In genomic region chr9:12812710-12813109, GRCh38 we compare ENCODE assay signal across 17 cellular contexts. TPM values are rescaled to one million over a fixed set of nuclear protein-coding genes. Genes with fewer than 3 reads are reported as not detected.
DNase-seq lines count a peak whose midpoint lies in the region; ATAC-seq, FAIRE-seq and TF ChIP-seq lines count a peak whose summit lies in the region.
"Had no signal": no experiment of that assay in that cellular context is flagged by ENCODE, and none has a peak within 500 bp of the region (broad histone marks: within the 10 kb centered on the region; RNA-seq: fewer than 3 reads in every experiment).

No MANE protein-coding gene starts in this region.

- no peaks in the 10 kb centered on the region for H3K9me3 ChIP-seq in SK-N-MC (ENCODE audit: low read depth, low read length)
- no peaks in the 10 kb centered on the region for H3K9me3 ChIP-seq in esophagus muscularis mucosa
- H3K9me3 ChIP-seq in osteoblast (ENCODE audit: low read depth, low read length), result no peaks in the 10 kb centered on the region
- no peaks in the 10 kb centered on the region for H3K9me3 ChIP-seq in CD8-positive, alpha-beta T cell (ENCODE audit: low read length)
- H3K9me3 ChIP-seq: neutrophil, tibial artery had no signal

- H3K36me3 ChIP-seq in SK-N-MC (ENCODE audit: insufficient read depth, low read length) (no peaks in the 10 kb centered on the region), esophagus muscularis mucosa (no peaks in the 10 kb centered on the region), osteoblast (ENCODE audit: insufficient read depth, low read length) (peaks cover 5% of the 10 kb centered on the region)
- H3K36me3 ChIP-seq in CD8-positive, alpha-beta T cell (ENCODE audit: insufficient read depth, low read length), result no peaks in the 10 kb centered on the region
- H3K36me3 ChIP-seq: neutrophil, tibial artery had no signal

- no peak for TF ChIP-seq POLR2A in esophagus muscularis mucosa (IDR thresholded peaks at IDR 0.05; ENCODE audit: low read depth)

- peak; percentile 11 for FAIRE-seq in D721Med (lab: Jason Lieb, UNC)

- DNase-seq in D721Med (ENCODE audit: insufficient read length, low spot score), result no peak
- DNase-seq in SK-N-MC (ENCODE audit: low read depth, low spot score), result no peak
- no peak for DNase-seq in esophagus muscularis mucosa (ENCODE audit: extremely low spot score)
- DNase-seq in osteoblast (ENCODE audit: insufficient read length, low spot score, missing footprints), result no peak
- DNase-seq in CD8-positive, alpha-beta T cell, result no peak
- DNase-seq: activated CD4-positive, CD25-positive, alpha-beta regulatory T cell treated with anti-CD3 and anti-CD28 coated beads, Interleukin-2, amount 50 U/mL, for 72 hours; activated naive CD8-positive, alpha-beta T cell treated with anti-CD3 and anti-CD28 coated beads, Interleukin-2, amount 10 ng/mL, durations not matched to agents 7 days and 5 days; COR-L47; NCI-H1930; stimulated activated naive B cell treated with anti-CD40 and anti-IgM and Interleukin-4, amounts not matched to agents 10 μg/mL and 1 μg/mL and 100 μg/mL, for 72 hours; tibial artery had no signal

- H4K20me1 ChIP-seq in osteoblast (ENCODE audit: insufficient read depth, low read length), result no peaks in the 10 kb centered on the region

- peaks cover 13% of the 10 kb centered on the region for H3K9me3 Mint-ChIP-seq in CD8-positive, alpha-beta T cell

- H3K4me3 ChIP-seq in SK-N-MC (no peak overlapping the region), esophagus muscularis mucosa (no peak overlapping the region), osteoblast (ENCODE audit: insufficient read depth, low read length) (no peak overlapping the region)
- no peak overlapping the region for H3K4me3 ChIP-seq in CD8-positive, alpha-beta T cell (ENCODE audit: low read depth, low read length)
- H3K4me3 ChIP-seq: tibial artery had no signal

- peaks cover 65% of the 10 kb centered on the region for H3K79me2 ChIP-seq in osteoblast (ENCODE audit: insufficient read depth, low read length)

- peaks cover 19 to 75% (median 66%) of the 10 kb centered on the region in 4 donors for H3K4me1 ChIP-seq in esophagus muscularis mucosa
- peaks cover 60% of the 10 kb centered on the region for H3K4me1 ChIP-seq in osteoblast (ENCODE audit: insufficient read depth, low read length)
- H3K4me1 ChIP-seq in CD8-positive, alpha-beta T cell (ENCODE audit: insufficient read depth, low read length), result no peaks in the 10 kb centered on the region

- H3K36me3 Mint-ChIP-seq in CD8-positive, alpha-beta T cell, result no peaks in the 10 kb centered on the region
- H3K36me3 Mint-ChIP-seq: activated naive CD8-positive, alpha-beta T cell treated with anti-CD3 and anti-CD28 coated beads, Interleukin-2, amount 10 ng/mL, durations not matched to agents 7 days and 5 days; stimulated activated naive B cell treated with anti-CD40 and anti-IgM and Interleukin-4, amounts not matched to agents 10 μg/mL and 1 μg/mL and 100 μg/mL, for 72 hours had no signal

- no peak overlapping the region for H3K27ac Mint-ChIP-seq in CD8-positive, alpha-beta T cell
- H3K27ac Mint-ChIP-seq: activated naive CD8-positive, alpha-beta T cell treated with anti-CD3 and anti-CD28 coated beads, Interleukin-2, amount 10 ng/mL, durations not matched to agents 7 days and 5 days; activated T-helper 17 cell treated with anti-CD3 and anti-CD28 coated beads, Interleukin-2, amount 50 U/mL, for 72 hours; stimulated activated naive B cell treated with anti-CD40 and anti-IgM and Interleukin-4, amounts not matched to agents 10 μg/mL and 1 μg/mL and 100 μg/mL, for 72 hours had no signal

- no peaks in the 10 kb centered on the region for H3K27me3 Mint-ChIP-seq in CD8-positive, alpha-beta T cell (ENCODE audit: low read depth)
- H3K27me3 Mint-ChIP-seq: activated naive CD8-positive, alpha-beta T cell treated with anti-CD3 and anti-CD28 coated beads, Interleukin-2, amount 10 ng/mL, durations not matched to agents 7 days and 5 days; activated T-helper 17 cell treated with anti-CD3 and anti-CD28 coated beads, Interleukin-2, amount 50 U/mL, for 72 hours; stimulated activated naive B cell treated with anti-CD40 and anti-IgM and Interleukin-4, amounts not matched to agents 10 μg/mL and 1 μg/mL and 100 μg/mL, for 72 hours had no signal

- ATAC-seq in GM21786 (IDR thresholded peaks at IDR 0.05; ENCODE audit: unreplicated experiment) (no peak), GM21381 (IDR thresholded peaks at IDR 0.05; ENCODE audit: unreplicated experiment) (no peak), HG03432 (IDR thresholded peaks at IDR 0.05; ENCODE audit: unreplicated experiment) (no peak)
- no peak for ATAC-seq in CD8-positive, alpha-beta T cell
- ATAC-seq: activated T-helper 17 cell treated with anti-CD3 and anti-CD28 coated beads, Interleukin-2, amount 50 U/mL, for 72 hours; stimulated activated naive B cell treated with anti-CD40 and anti-IgM and Interleukin-4, amounts not matched to agents 10 μg/mL and 1 μg/mL and 100 μg/mL, for 72 hours had no signal

- WGBS in esophagus muscularis mucosa, result 34% methylated on average over 1 of the region's 1 CpG

- no peaks in the 10 kb centered on the region for H3K4me1 Mint-ChIP-seq in CD8-positive, alpha-beta T cell (ENCODE audit: low read depth)
- H3K4me1 Mint-ChIP-seq: activated naive CD8-positive, alpha-beta T cell treated with anti-CD3 and anti-CD28 coated beads, Interleukin-2, amount 10 ng/mL, durations not matched to agents 7 days and 5 days; activated T-helper 17 cell treated with anti-CD3 and anti-CD28 coated beads, Interleukin-2, amount 50 U/mL, for 72 hours; stimulated activated naive B cell treated with anti-CD40 and anti-IgM and Interleukin-4, amounts not matched to agents 10 μg/mL and 1 μg/mL and 100 μg/mL, for 72 hours had no signal

- CTCF ChIA-PET in CD8-positive, alpha-beta T cell (lab: Charles Lee), result no interaction called here

- H3K27me3 ChIP-seq in esophagus muscularis mucosa, result no peaks in the 10 kb centered on the region
- no peaks in the 10 kb centered on the region for H3K27me3 ChIP-seq in osteoblast (ENCODE audit: insufficient read depth, low read length)
- no peaks in the 10 kb centered on the region for H3K27me3 ChIP-seq in CD8-positive, alpha-beta T cell (ENCODE audit: insufficient read depth, low read length)
- H3K27me3 ChIP-seq: neutrophil, tibial artery had no signal

- H3K9ac ChIP-seq in SK-N-MC (ENCODE audit: insufficient read length), result no peak overlapping the region

- H3K27ac ChIP-seq in SK-N-MC (peak overlapping the region; percentile 39; the same call in 1 of the 2 replicates), esophagus muscularis mucosa (replicated peaks in 1 of 4) (peak overlapping the region; percentile 70 to 85 (median 78)), osteoblast (ENCODE audit: low read depth, low read length) (peak overlapping the region; percentile 98)
- H3K27ac ChIP-seq in CD8-positive, alpha-beta T cell (ENCODE audit: low read depth, low read length), result no peak overlapping the region
- H3K27ac ChIP-seq: neutrophil had no signal

- no peak for TF ChIP-seq CTCF in D721Med (IDR thresholded peaks at IDR 0.05; ENCODE audit: insufficient read depth, missing control alignments)
- TF ChIP-seq CTCF in esophagus muscularis mucosa (IDR thresholded peaks at IDR 0.05), result no peak
- TF ChIP-seq CTCF in osteoblast (IDR thresholded peaks at IDR 0.05; ENCODE audit: extremely low read depth, low read depth, low read length), result no peak
- no peak for TF ChIP-seq CTCF in CD8-positive, alpha-beta T cell (IDR thresholded peaks at IDR 0.05)

- TF ChIP-seq EP300 in esophagus muscularis mucosa (IDR thresholded peaks at IDR 0.05), result no peak

- intact Hi-C loops in esophagus muscularis mucosa (cut with DNase I), result no loop called here
- intact Hi-C loops in CD8-positive, alpha-beta T cell (cut with DNase I, micrococcal nuclease), result no loop called here

- H2AFZ ChIP-seq in osteoblast (ENCODE audit: low read length), result no peak overlapping the region

- POLR2A ChIA-PET in CD8-positive, alpha-beta T cell (lab: Charles Lee), result no interaction called here

- no peak overlapping the region for H3K4me3 Mint-ChIP-seq in CD8-positive, alpha-beta T cell
- H3K4me3 Mint-ChIP-seq: activated naive CD8-positive, alpha-beta T cell treated with anti-CD3 and anti-CD28 coated beads, Interleukin-2, amount 10 ng/mL, durations not matched to agents 7 days and 5 days; activated T-helper 17 cell treated with anti-CD3 and anti-CD28 coated beads, Interleukin-2, amount 50 U/mL, for 72 hours; stimulated activated naive B cell treated with anti-CD40 and anti-IgM and Interleukin-4, amounts not matched to agents 10 μg/mL and 1 μg/mL and 100 μg/mL, for 72 hours had no signal

- H3K4me2 ChIP-seq in osteoblast (ENCODE audit: insufficient read depth, low read length), result peak overlapping the region; percentile 32

RNA-seq across cellular contexts. Expression of gene LURAP1L, which starts 37.9 kb away (rescaled TPM):
- total RNA-seq in esophagus muscularis mucosa, result 10 to 100 TPM; 11.4 to 28.8 (median 23.9) TPM
- 88.3 and 107 TPM in 2 replicates for total RNA-seq in osteoblast
- total RNA-seq in CD8-positive, alpha-beta T cell, result not detected
- total RNA-seq: activated CD8-positive, alpha-beta memory T cell treated with anti-CD3 and anti-CD28 coated beads for 36 hours; activated naive CD8-positive, alpha-beta T cell treated with anti-CD3 and anti-CD28 coated beads, Interleukin-2, amount 10 ng/mL, durations not matched to agents 7 days and 5 days; activated T-helper 17 cell treated with anti-CD3 and anti-CD28 coated beads, Interleukin-2, amount 50 U/mL, for 72 hours had no signal

Comparison
In these comparisons a context has a peak if more than half of its experiments do, and no peak if none do; other contexts are left out.
1. RNA of gene LURAP1L, which starts 37.9 kb away (total RNA-seq): 88.3 to 107 TPM in osteoblast and 11.4 to 28.8 TPM in esophagus muscularis mucosa; not detected in CD8-positive, alpha-beta T cell; every median in the first group is over 10 times any median in the second.